21 cellular contexts compared by ENCODE assay signal in genomic region chr5:88238732-88239131, GRCh38.
"Had no signal": no experiment of that assay in that cellular context is flagged by ENCODE, and none has a peak within 500 bp of the region (broad histone marks: within the 10 kb centered on the region; RNA-seq: fewer than 3 reads in every experiment).

No MANE protein-coding gene starts in this region.

- FAIRE-seq: astrocyte, islet of Langerhans, urothelium cell line had no signal

- DNase-seq: activated CD4-positive, alpha-beta memory T cell treated with anti-CD3 and anti-CD28 coated beads for 36 hours; activated CD4-positive, alpha-beta T cell treated with anti-CD3 and anti-CD28 coated beads for 4 hours; activated CD4-positive, CD25-positive, alpha-beta regulatory T cell; activated naive CD4-positive, alpha-beta T cell treated with Interleukin-2 at 50 U/mL for 16 hours; activated naive CD8-positive, alpha-beta T cell treated with anti-CD3 and anti-CD28 coated beads for 36 hours; activated T-cell treated with anti-CD3 and anti-CD28 coated beads, Interleukin-2, amount 50 U/mL, for 48 hours; central memory CD4-positive, alpha-beta T cell; effector memory CD8-positive, alpha-beta T cell; head of caudate nucleus; left cardiac atrium; nucleus accumbens; right lobe of liver; stimulated activated CD4-positive, alpha-beta T cell treated with anti-CD3 and anti-CD28 coated beads, Interleukin-2, amount 100 ng/mL, for 24 hours; stomach had no signal

- H3K27ac Mint-ChIP-seq: activated CD4-positive, alpha-beta memory T cell treated with anti-CD3 and anti-CD28 coated beads for 36 hours; activated naive CD8-positive, alpha-beta T cell treated with anti-CD3 and anti-CD28 coated beads for 36 hours; memory B cell; nephron; stimulated activated memory B cell treated with anti-CD40 and anti-IgM and Interleukin-4, amounts not matched to agents 10 μg/mL and 1 μg/mL and 100 μg/mL, for 72 hours had no signal

- H3K4me1 Mint-ChIP-seq: nephron had no signal

- H3K27me3 Mint-ChIP-seq: activated CD4-positive, alpha-beta memory T cell treated with anti-CD3 and anti-CD28 coated beads for 36 hours; activated naive CD8-positive, alpha-beta T cell treated with anti-CD3 and anti-CD28 coated beads for 36 hours; effector memory CD8-positive, alpha-beta T cell; memory B cell; stimulated activated memory B cell treated with anti-CD40 and anti-IgM and Interleukin-4, amounts not matched to agents 10 μg/mL and 1 μg/mL and 100 μg/mL, for 72 hours had no signal

- ATAC-seq: effector memory CD8-positive, alpha-beta T cell; gastroesophageal sphincter; left cardiac atrium; right lobe of liver; stimulated activated memory B cell treated with anti-CD40 and anti-IgM and Interleukin-4, amounts not matched to agents 10 μg/mL and 1 μg/mL and 100 μg/mL, for 72 hours had no signal

- H3K4me3 Mint-ChIP-seq: activated CD4-positive, alpha-beta memory T cell treated with anti-CD3 and anti-CD28 coated beads for 36 hours; activated naive CD8-positive, alpha-beta T cell treated with anti-CD3 and anti-CD28 coated beads for 36 hours; effector memory CD8-positive, alpha-beta T cell; memory B cell; nephron; stimulated activated memory B cell treated with anti-CD40 and anti-IgM and Interleukin-4, amounts not matched to agents 10 μg/mL and 1 μg/mL and 100 μg/mL, for 72 hours had no signal

- H3K9me3 Mint-ChIP-seq: activated CD4-positive, alpha-beta memory T cell treated with anti-CD3 and anti-CD28 coated beads for 36 hours; activated naive CD8-positive, alpha-beta T cell treated with anti-CD3 and anti-CD28 coated beads for 36 hours; effector memory CD8-positive, alpha-beta T cell; memory B cell; nephron; stimulated activated memory B cell treated with anti-CD40 and anti-IgM and Interleukin-4, amounts not matched to agents 10 μg/mL and 1 μg/mL and 100 μg/mL, for 72 hours had no signal
